11 cellular contexts compared by ENCODE assay signal in the genomic region with DNA sequence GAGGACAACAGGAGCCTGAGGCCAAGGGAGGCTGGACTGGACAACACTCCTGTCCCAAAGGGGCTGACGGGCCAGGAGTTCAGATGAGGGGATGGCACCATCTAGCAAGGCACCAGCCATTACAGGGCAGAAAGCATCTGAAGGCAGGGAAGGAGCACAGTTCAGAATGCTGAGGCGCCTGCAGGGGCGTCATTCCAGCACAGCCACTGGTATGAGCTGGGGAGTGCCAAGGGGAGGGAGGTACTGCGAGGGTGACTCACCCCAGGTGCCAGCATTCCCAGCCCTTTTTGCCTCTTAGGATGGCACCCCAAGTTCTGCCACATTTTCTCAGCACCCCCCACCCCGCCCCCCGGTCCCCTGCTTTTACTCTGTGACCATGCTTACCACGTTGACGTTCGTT.
DNase-seq lines count a peak whose midpoint lies in the region; ATAC-seq, FAIRE-seq and TF ChIP-seq lines count a peak whose summit lies in the region.
"Had no signal": no experiment of that assay in that cellular context is flagged by ENCODE, and none has a peak within 500 bp of the region (broad histone marks: within the 10 kb centered on the region; RNA-seq: fewer than 3 reads in every experiment).

No MANE protein-coding gene starts in this region.

- no peak for TF ChIP-seq POLR2A in A549 (IDR thresholded peaks at IDR 0.05; ENCODE audit: low read length)

- H3K4me3 ChIP-seq in A549, result no peak overlapping the region

- DNase-seq in A549 (ENCODE audit: low read depth in 1 of 2, low spot score in 1 of 2), result no peak
- peak; percentile 11 for DNase-seq in HT-29 (ENCODE audit: low spot score)
- peak; percentile 66 for DNase-seq in astrocyte of the hippocampus (ENCODE audit: low read depth, low spot score)
- peak; percentile 68 for DNase-seq in mesenteric fat pad (ENCODE audit: low spot score)
- DNase-seq in activated CD4-positive, alpha-beta T cell treated with anti-CD3 and anti-CD28 coated beads for 48 hours, result no peak
- DNase-seq in NOMO-1 treated with DMSO at 0.1 percent for 48 hours (lab: John Stamatoyannopoulos, UW; ENCODE audit: unreplicated experiment), result no peak
- no peak for DNase-seq in LoVo (ENCODE audit: low spot score)
- DNase-seq in NCI-H82 treated with DMSO at 0.1 percent for 48 hours (lab: John Stamatoyannopoulos, UW; ENCODE audit: unreplicated experiment), result no peak
- DNase-seq: NCI-H187, NCI-H446 had no signal

- no peak for TF ChIP-seq EP300 in A549 (IDR thresholded peaks at IDR 0.05)

- H3K27ac ChIP-seq in A549, result peak overlapping the region; percentile 34 to 89; a peak in 5 of 6 replicates
- H3K27ac ChIP-seq: C4-2B had no signal

- H3K9me3 ChIP-seq in A549, result no peaks in the 10 kb centered on the region

- POLR2A ChIA-PET in A549 (lab: Yijun Ruan, JAX), result no interaction called here

- no peak for TF ChIP-seq CTCF in A549 (IDR thresholded peaks at IDR 0.05)

- CTCF ChIA-PET in A549 (lab: Yijun Ruan, JAX), result interaction anchor here (1.0 to 2.2 kb wide), 3 partner anchors 35 to 198 kb away, joined by 3 to 11 read pairs (median 4); no protein-coding TSS in a partner anchor

- no peak for FAIRE-seq in A549 (lab: Jason Lieb, UNC)

- no peak for ATAC-seq in A549

- peaks cover 92% of the 10 kb centered on the region for H3K4me1 ChIP-seq in A549

- H3K4me2 ChIP-seq in A549, result peak overlapping the region; percentile 4; the same call in 1 of the 3 replicates

- 96% methylated on average over 6 of the region's 9 CpGs for WGBS in A549 (ENCODE audit: missing lambda C conversion rate)

- TF ChIP-seq RAD21 in A549 (conservative IDR thresholded peaks at IDR 0.05 in 1 of 2, IDR thresholded peaks at IDR 0.05 in 1 of 2), result no peak

TF ChIP-seq in A549, 52 proteins besides CTCF, POLR2A, EP300 and RAD21:
- TF ChIP-seq MAX (IDR thresholded peaks at IDR 0.05) (no peak), MYC (IDR thresholded peaks at IDR 0.05; ENCODE audit: borderline replicate concordance, low read length) (no peak), HDAC2 (IDR thresholded peaks at IDR 0.05) (no peak), POLR2AphosphoS2 (conservative IDR thresholded peaks at IDR 0.05; ENCODE audit: low read length) (no peak), ZNF302 (CRISPR knock-in tag; IDR thresholded peaks at IDR 0.05) (no peak), CHD4 (IDR thresholded peaks at IDR 0.05; ENCODE audit: borderline replicate concordance) (no peak), HOXB13 (CRISPR knock-in tag; IDR thresholded peaks at IDR 0.05; ENCODE audit: low read depth) (no peak), BCL3 (IDR thresholded peaks at IDR 0.05) (no peak), HEYL (CRISPR knock-in tag; IDR thresholded peaks at IDR 0.05) (no peak), RCOR1 (IDR thresholded peaks at IDR 0.05; ENCODE audit: low read depth, low read length) (no peak), HOXA7 (CRISPR knock-in tag; IDR thresholded peaks at IDR 0.05) (no peak), HMGXB4 (CRISPR knock-in tag; IDR thresholded peaks at IDR 0.05; ENCODE audit: borderline replicate concordance) (no peak), HOXB5 (CRISPR knock-in tag; IDR thresholded peaks at IDR 0.05) (no peak)
- TF ChIP-seq, protein P1, sequence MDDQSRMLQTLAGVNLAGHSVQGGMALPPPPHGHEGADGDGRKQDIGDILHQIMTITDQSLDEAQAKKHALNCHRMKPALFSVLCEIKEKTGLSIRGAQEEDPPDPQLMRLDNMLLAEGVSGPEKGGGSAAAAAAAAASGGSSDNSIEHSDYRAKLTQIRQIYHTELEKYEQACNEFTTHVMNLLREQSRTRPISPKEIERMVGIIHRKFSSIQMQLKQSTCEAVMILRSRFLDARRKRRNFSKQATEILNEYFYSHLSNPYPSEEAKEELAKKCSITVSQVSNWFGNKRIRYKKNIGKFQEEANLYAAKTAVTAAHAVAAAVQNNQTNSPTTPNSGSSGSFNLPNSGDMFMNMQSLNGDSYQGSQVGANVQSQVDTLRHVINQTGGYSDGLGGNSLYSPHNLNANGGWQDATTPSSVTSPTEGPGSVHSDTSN (IDR thresholded peaks at IDR 0.05), result no peak
TF ChIP-seq in A549: peak in this region for 0.

Comparison
In these comparisons a context has a peak if more than half of its experiments do, and no peak if none do; other contexts are left out.
1. DNase-seq: peak in HT-29 (single experiment), astrocyte of the hippocampus (single experiment) and mesenteric fat pad (single experiment); none in A549 (0 of 2), activated CD4-positive, alpha-beta T cell treated with anti-CD3 and anti-CD28 coated beads for 48 hours (single experiment), NOMO-1 treated with DMSO at 0.1 percent for 48 hours (single experiment), LoVo (single experiment) and NCI-H82 treated with DMSO at 0.1 percent for 48 hours (single experiment).